In the genomic region with DNA sequence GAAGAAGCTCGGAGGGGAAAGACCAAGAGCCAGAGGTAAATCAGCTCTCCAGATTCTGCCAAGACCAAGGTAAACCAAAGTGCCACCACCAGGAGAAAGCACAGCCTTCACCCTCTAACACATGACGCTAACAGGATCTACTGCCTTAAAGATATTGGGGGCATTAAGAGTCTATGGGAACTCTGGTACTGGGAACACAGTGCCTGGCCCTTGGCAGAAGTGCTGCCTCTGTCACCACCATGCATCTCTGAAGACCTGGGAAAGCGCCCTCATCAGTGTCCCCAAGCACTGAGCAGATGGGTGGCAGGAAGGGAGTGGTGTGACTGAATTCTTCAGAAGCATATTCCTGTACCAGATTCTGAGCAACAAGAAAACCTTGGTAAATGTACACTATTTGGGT, we compare ENCODE assay signal across 1 cellular context.
TF ChIP-seq lines count a peak whose summit lies in the region.

No MANE protein-coding gene starts in this region.

TF ChIP-seq in IMR-90, 13 proteins besides CTCF, POLR2A, EP300 and RAD21 (continued from another document):
- no peak for TF ChIP-seq CEBPB (IDR thresholded peaks at IDR 0.05; ENCODE audit: low read depth, low read length)
- TF ChIP-seq USF2 (IDR thresholded peaks at IDR 0.05; ENCODE audit: low read depth, low read length), result no peak
- no peak for TF ChIP-seq MAZ (IDR thresholded peaks at IDR 0.05; ENCODE audit: borderline replicate concordance, low read depth, low read length)
- TF ChIP-seq ELK1 (IDR thresholded peaks at IDR 0.05; ENCODE audit: borderline replicate concordance, low read depth, low read length), result no peak
- TF ChIP-seq BHLHE40 (IDR thresholded peaks at IDR 0.05; ENCODE audit: low read depth, low read length), result no peak
- no peak for TF ChIP-seq MAFK (IDR thresholded peaks at IDR 0.05; ENCODE audit: low read depth, low read length)
